8 cellular contexts compared by ENCODE assay signal in genomic region chr17:933168-934083, GRCh38. TPM values are rescaled to one million over a fixed set of nuclear protein-coding genes. Genes with fewer than 3 reads are reported as not detected.
DNase-seq lines count a peak whose midpoint lies in the region; ATAC-seq, FAIRE-seq and TF ChIP-seq lines count a peak whose summit lies in the region.

No MANE protein-coding gene starts in this region.

- H3K27me3 ChIP-seq in muscle layer of colon (ENCODE audit: control insufficient read depth in 1 of 2, insufficient read depth in 2 of 2, low read length in 2 of 2), result no peaks in the 10 kb centered on the region

- peak; percentile 18 for FAIRE-seq in endometrium (lab: Jason Lieb, UNC)

- no peaks in the 10 kb centered on the region for H3K9me3 ChIP-seq in muscle layer of colon (ENCODE audit: low read length)

- no peak for TF ChIP-seq POLR2A in NB4 (IDR thresholded peaks at IDR 0.05; ENCODE audit: extremely low read depth, insufficient read length)

- no peak for ATAC-seq in left lobe of liver

- peak overlapping the region; percentile 11 for H3K9ac ChIP-seq in muscle layer of colon (ENCODE audit: low read length)

- H3K4me3 ChIP-seq in NB4 (ENCODE audit: low read depth, low read length) (no peak overlapping the region), muscle layer of colon (ENCODE audit: low read depth in 1 of 2, low read length in 2 of 2) (peak overlapping the region in 1 of 2 donors; percentile 27)

- H3K27ac ChIP-seq in muscle layer of colon (ENCODE audit: low read depth, low read length), result peak overlapping the region; percentile 85

- peaks cover 36% of the 10 kb centered on the region for H3K4me1 ChIP-seq in muscle layer of colon (ENCODE audit: insufficient read depth, low read length)

- no peak for TF ChIP-seq CTCF in NB4 (IDR thresholded peaks at IDR 0.05; ENCODE audit: low read depth, low read length)

- peak; percentile 83 for DNase-seq in AG08395 (ENCODE audit: low spot score)
- peak; percentile 53 for DNase-seq in NB4 (ENCODE audit: low read depth)
- DNase-seq in NCI-H2107 treated with DMSO at 0.1 percent for 48 hours (lab: John Stamatoyannopoulos, UW; ENCODE audit: unreplicated experiment), result no peak
- DNase-seq in left lobe of liver (ENCODE audit: low spot score), result no peak
- no peak for DNase-seq in stimulated activated naive CD4-positive, alpha-beta T cell (lab: John Stamatoyannopoulos, UW)
- DNase-seq in NCI-H2029 treated with DMSO at 0.1 percent for 48 hours (lab: John Stamatoyannopoulos, UW), result no peak

- no peaks in the 10 kb centered on the region for H3K36me3 ChIP-seq in muscle layer of colon (ENCODE audit: insufficient read depth, low read length)

RNA-seq across cellular contexts. Expression of gene NXN, which starts 46.1 kb away (rescaled TPM):
- total RNA-seq in left lobe of liver, result 8.1 TPM

Comparison
In these comparisons a context has a peak if more than half of its experiments do, and no peak if none do; other contexts are left out.
1. DNase-seq: peak in AG08395 (single experiment) and NB4 (single experiment); none in NCI-H2107 treated with DMSO at 0.1 percent for 48 hours (single experiment), left lobe of liver (single experiment), stimulated activated naive CD4-positive, alpha-beta T cell (0 of 6) and NCI-H2029 treated with DMSO at 0.1 percent for 48 hours (single experiment).